Comparison of ENCODE assay signal across 8 cellular contexts in the genomic region with DNA sequence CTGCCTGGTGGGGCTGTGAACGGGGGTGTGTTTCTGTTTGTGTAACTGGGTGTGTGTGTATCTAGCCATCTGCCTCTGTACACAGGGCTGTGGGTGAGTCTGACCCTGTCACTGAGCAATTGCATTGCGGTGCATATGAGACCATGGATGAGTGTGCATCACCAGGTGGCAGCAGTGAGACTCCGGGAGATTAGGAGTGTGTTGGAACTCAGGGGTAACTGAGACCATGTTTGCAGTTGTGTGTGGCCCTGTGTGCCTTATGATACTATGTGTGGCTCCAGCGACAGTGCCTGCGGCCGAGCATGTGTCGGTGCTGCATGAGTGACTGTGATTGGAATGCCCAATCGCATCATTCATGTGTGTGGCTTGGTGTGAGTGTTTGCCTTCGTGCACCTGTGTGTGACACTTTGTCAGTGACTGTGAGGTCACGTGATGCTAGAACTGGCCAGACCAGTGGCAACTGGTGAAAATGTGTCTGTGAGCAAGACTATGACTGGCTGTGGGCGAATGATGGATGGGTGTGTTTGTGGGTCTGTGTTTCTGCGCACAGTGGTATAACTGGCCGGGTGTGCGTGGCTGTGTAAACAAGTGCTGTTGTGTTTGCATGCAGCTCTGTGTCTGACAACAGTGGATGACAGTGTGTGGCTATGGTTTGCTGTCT. TPM values are rescaled to one million over a fixed set of nuclear protein-coding genes. Genes with fewer than 3 reads are reported as not detected.
DNase-seq lines count a peak whose midpoint lies in the region; ATAC-seq and TF ChIP-seq lines count a peak whose summit lies in the region.

No MANE protein-coding gene starts in this region.

- H3K4me3 ChIP-seq in HEK293 (ENCODE audit: low read depth, low read length) (no peak overlapping the region), mucosa of rectum (ENCODE audit: low read length in 2 of 2) (no peak overlapping the region)

- DNase-seq in ELF-1 (ENCODE audit: low read depth, low spot score) = peak; percentile 65
- DNase-seq in NCI-H524 (lab: John Stamatoyannopoulos, UW) = peak; percentile 75 to 79
- DNase-seq in activated CD8-positive, alpha-beta memory T cell treated with anti-CD3 and anti-CD28 coated beads, Interleukin-2, amount 50 U/mL, for 4 hours = peak; percentile 61
- peak; percentile 54 to 68 for DNase-seq in erythroblast (lab: John Stamatoyannopoulos, UW)

- CTCF ChIA-PET in HEK293 (lab: Yijun Ruan, JAX) = interaction anchor here (0.7 to 1.3 kb wide), 11 partner anchors 14 to 695 kb away, joined by 3 to 20 read pairs (median 4); no protein-coding TSS in a partner anchor

- TF ChIP-seq CTCF in HEK293 (tag by site-specific recombination; IDR thresholded peaks at IDR 0.05) = peak; percentile 83

- ATAC-seq in HG02970 (IDR thresholded peaks at IDR 0.05; ENCODE audit: low FRiP score, unreplicated experiment) = no peak

- H3K27me3 ChIP-seq in mucosa of rectum (ENCODE audit: control insufficient read depth in 2 of 2, insufficient read depth in 2 of 2, low read length in 2 of 2) = no peaks in the 10 kb centered on the region

- TF ChIP-seq POLR2A in erythroblast (IDR thresholded peaks at IDR 0.05; ENCODE audit: low read length) = no peak

- H3K4me1 ChIP-seq in HEK293 (ENCODE audit: control insufficient read depth, insufficient read depth, low read length) (no peaks in the 10 kb centered on the region), mucosa of rectum (ENCODE audit: control insufficient read depth in 2 of 2, insufficient read depth in 2 of 2, low read length in 2 of 2) (peaks cover 31 to 39% of the 10 kb centered on the region in 2 donors)

- H3K27ac ChIP-seq in HEK293 (ENCODE audit: extremely low read depth, low read depth, low read length) = no peak overlapping the region
- peak overlapping the region; percentile 90 to 96 for H3K27ac ChIP-seq in mucosa of rectum (ENCODE audit: low read depth in 2 of 2, low read length in 2 of 2)
- peak overlapping the region; percentile 95 for H3K27ac ChIP-seq in temporal lobe (ENCODE audit: low read depth, low read length)

- POLR2A ChIA-PET in HEK293 (lab: Yijun Ruan, JAX) = interaction anchor here (0.6 kb wide), 1 partner anchor 156 kb away, joined by 3 read pairs; no protein-coding TSS in a partner anchor

- H3K36me3 ChIP-seq in HEK293 (ENCODE audit: control insufficient read depth in 2 of 2, insufficient read depth in 1 of 2, low read length in 2 of 2) = peaks cover 0 to 9% of the 10 kb centered on the region in 2 experiments; a peak in 1 of 3 replicates
- H3K36me3 ChIP-seq in mucosa of rectum (ENCODE audit: control insufficient read depth in 2 of 2, insufficient read depth in 2 of 2, low read length in 2 of 2) = peaks cover 61 to 68% of the 10 kb centered on the region in 2 donors

- H3K9ac ChIP-seq in mucosa of rectum (ENCODE audit: low read depth in 1 of 2, low read length in 2 of 2) = peak overlapping the region; percentile 61 to 75

- H3K9me3 ChIP-seq in HEK293 (ENCODE audit: control insufficient read depth, insufficient read depth, low read depth, low read length) = no peaks in the 10 kb centered on the region
- H3K9me3 ChIP-seq in mucosa of rectum (ENCODE audit: control insufficient read depth in 2 of 2, low read length in 2 of 2) = no peaks in the 10 kb centered on the region

TF ChIP-seq in HEK293, 187 proteins besides CTCF, POLR2A, EP300 and RAD21:
- TF ChIP-seq ZNF133 (tag by site-specific recombination; IDR thresholded peaks at IDR 0.05) = peak; percentile 77
- no peak for TF ChIP-seq ZNF266 (tag by site-specific recombination; IDR thresholded peaks at IDR 0.05; ENCODE audit: low read depth)
- peak; percentile 51 for TF ChIP-seq KLF1 (tag by site-specific recombination; IDR thresholded peaks at IDR 0.05)
- 0 out of 2 replicates have a peak, but pooled peaks have one; percentile 52 for TF ChIP-seq KLF17 (tag by site-specific recombination; IDR thresholded peaks at IDR 0.05)
- TF ChIP-seq IKZF3 (tag by site-specific recombination; IDR thresholded peaks at IDR 0.05) = no peak
- TF ChIP-seq ZNF600 (tag by site-specific recombination; IDR thresholded peaks at IDR 0.05) = peak; percentile 82; the same call in 1 of the 2 replicates
- peak; percentile 41; the same call in 1 of the 2 replicates for TF ChIP-seq ZNF654 (tag by site-specific recombination; IDR thresholded peaks at IDR 0.05; ENCODE audit: low read depth)
- TF ChIP-seq INSM2 (tag by site-specific recombination; IDR thresholded peaks at IDR 0.05) = peak; percentile 66
- TF ChIP-seq SP7 (tag by site-specific recombination; IDR thresholded peaks at IDR 0.05) = 0 out of 2 replicates have a peak, but pooled peaks have one; percentile 35
- no peak for TF ChIP-seq ZNF521 (tag by site-specific recombination; IDR thresholded peaks at IDR 0.05)

RNA-seq across cellular contexts. Expression of gene VILL, which starts 14.0 kb away (rescaled TPM):
- 9.1 TPM for total RNA-seq in temporal lobe

RNA-seq across cellular contexts. Expression of gene PLCD1, which starts 24.9 kb away (rescaled TPM):
- total RNA-seq in temporal lobe = 5.7 TPM

RNA-seq across cellular contexts. Expression of gene DLEC1, which starts 34.5 kb away (rescaled TPM):
- total RNA-seq in temporal lobe = 0.74 TPM
